In the genomic region with DNA sequence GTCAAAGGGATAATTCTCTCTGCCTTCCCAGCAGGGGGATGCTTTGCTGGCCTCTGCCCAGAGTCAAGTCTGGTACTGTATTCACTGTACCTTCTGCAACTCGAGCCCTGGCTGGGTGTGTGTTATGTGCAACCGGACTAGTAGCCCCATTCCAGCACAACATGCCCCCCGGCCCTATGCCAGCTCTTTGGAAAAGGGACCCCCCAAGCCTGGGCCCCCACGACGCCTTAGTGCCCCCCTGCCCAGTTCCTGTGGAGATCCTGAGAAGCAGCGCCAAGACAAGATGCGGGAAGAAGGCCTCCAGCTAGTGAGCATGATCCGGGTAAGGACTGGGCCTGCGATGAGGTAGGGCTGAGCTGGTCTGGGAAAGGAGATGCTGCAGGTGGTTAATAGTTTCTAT, we compare ENCODE assay signal across 16 cellular contexts. TPM values are rescaled to one million over a fixed set of nuclear protein-coding genes. Genes with fewer than 3 reads are reported as not detected.
A peak's percentile ranks its signal among the peaks of the same experiment; 100 is the strongest.
DNase-seq lines count a peak whose midpoint lies in the region; ATAC-seq and TF ChIP-seq lines count a peak whose summit lies in the region.
"Had no signal": no experiment of that assay in that cellular context is flagged by ENCODE, and none has a peak within 500 bp of the region (broad histone marks: within the 10 kb centered on the region; RNA-seq: fewer than 3 reads in every experiment).

No MANE protein-coding gene starts in this region.

- H3K27ac ChIP-seq in caudate nucleus (ENCODE audit: low read depth, low read length): no peak overlapping the region

- CTCF ChIA-PET in activated naive CD4-positive, alpha-beta T cell treated with anti-CD3 and anti-CD28 coated beads, Interleukin-2, amount 10 ng/mL, durations not matched to agents 7 days and 5 days (lab: Charles Lee): interaction anchor here (0.6 to 8.0 kb wide), 4 partner anchors 10 to 92 kb away, joined by 3 to 67 read pairs (median 4); partner anchors contain the start of gene IRF9
- CTCF ChIA-PET in activated CD8-positive, alpha-beta T cell treated with anti-CD3 and anti-CD28 coated beads for 36 hours (lab: Charles Lee): interaction anchor here (8.0 kb wide), 1 partner anchor 10 kb away, joined by 91 read pairs; the partner anchor contains the start of gene IRF9

- TF ChIP-seq CTCF in activated CD8-positive, alpha-beta T cell treated with anti-CD3 and anti-CD28 coated beads for 36 hours (IDR thresholded peaks at IDR 0.05): no peak
- TF ChIP-seq CTCF in glutamatergic neuron (IDR thresholded peaks at IDR 0.05; ENCODE audit: partially characterized antibody, unreplicated experiment): no peak

- no peak for ATAC-seq in activated CD8-positive, alpha-beta T cell treated with anti-CD3 and anti-CD28 coated beads for 36 hours
- ATAC-seq in stimulated activated naive B cell treated with anti-CD40 and anti-IgM and Interleukin-4, amounts not matched to agents 10 μg/mL and 1 μg/mL and 100 μg/mL, for 72 hours (replicated peaks): no peak
- ATAC-seq: Panc1, Right ventricle myocardium inferior had no signal

- H3K27ac Mint-ChIP-seq in activated naive CD4-positive, alpha-beta T cell treated with anti-CD3 and anti-CD28 coated beads, Interleukin-2, amount 10 ng/mL, durations not matched to agents 7 days and 5 days: peak overlapping the region; percentile 75
- H3K27ac Mint-ChIP-seq in activated CD8-positive, alpha-beta T cell treated with anti-CD3 and anti-CD28 coated beads for 36 hours: peak overlapping the region; percentile 12
- peak overlapping the region; percentile 70 for H3K27ac Mint-ChIP-seq in glutamatergic neuron (ENCODE audit: unreplicated experiment)
- H3K27ac Mint-ChIP-seq in stimulated activated naive B cell treated with anti-CD40 and anti-IgM and Interleukin-4, amounts not matched to agents 10 μg/mL and 1 μg/mL and 100 μg/mL, for 72 hours: peak overlapping the region; percentile 51

- no peaks in the 10 kb centered on the region for H3K27me3 Mint-ChIP-seq in activated naive CD4-positive, alpha-beta T cell treated with anti-CD3 and anti-CD28 coated beads, Interleukin-2, amount 10 ng/mL, durations not matched to agents 7 days and 5 days
- H3K27me3 Mint-ChIP-seq in activated CD8-positive, alpha-beta T cell treated with anti-CD3 and anti-CD28 coated beads for 36 hours: no peaks in the 10 kb centered on the region
- H3K27me3 Mint-ChIP-seq in glutamatergic neuron (ENCODE audit: unreplicated experiment): peaks cover 5% of the 10 kb centered on the region
- no peaks in the 10 kb centered on the region for H3K27me3 Mint-ChIP-seq in stimulated activated naive B cell treated with anti-CD40 and anti-IgM and Interleukin-4, amounts not matched to agents 10 μg/mL and 1 μg/mL and 100 μg/mL, for 72 hours

- peaks cover 41% of the 10 kb centered on the region for H3K4me1 Mint-ChIP-seq in activated naive CD4-positive, alpha-beta T cell treated with anti-CD3 and anti-CD28 coated beads, Interleukin-2, amount 10 ng/mL, durations not matched to agents 7 days and 5 days
- peaks cover 30% of the 10 kb centered on the region for H3K4me1 Mint-ChIP-seq in activated CD8-positive, alpha-beta T cell treated with anti-CD3 and anti-CD28 coated beads for 36 hours (ENCODE audit: low read depth)
- H3K4me1 Mint-ChIP-seq in glutamatergic neuron (ENCODE audit: low read depth, unreplicated experiment): peaks cover 13% of the 10 kb centered on the region
- H3K4me1 Mint-ChIP-seq in stimulated activated naive B cell treated with anti-CD40 and anti-IgM and Interleukin-4, amounts not matched to agents 10 μg/mL and 1 μg/mL and 100 μg/mL, for 72 hours: peaks cover 19 to 38% of the 10 kb centered on the region in 2 donors

- no peak for DNase-seq in activated naive CD4-positive, alpha-beta T cell treated with anti-CD3 and anti-CD28 coated beads, Interleukin-2, amount 10 ng/mL, durations not matched to agents 7 days and 5 days
- DNase-seq in activated naive CD4-positive, alpha-beta T cell treated with anti-CD3 and anti-CD28 coated beads, Interleukin-2, amount 50 U/mL, for 16 hours: no peak
- DNase-seq in activated CD8-positive, alpha-beta T cell treated with anti-CD3 and anti-CD28 coated beads for 36 hours: no peak
- DNase-seq in glutamatergic neuron: no peak
- DNase-seq in stimulated activated naive B cell treated with anti-CD40 and anti-IgM and Interleukin-4, amounts not matched to agents 10 μg/mL and 1 μg/mL and 100 μg/mL, for 72 hours: no peak
- no peak for DNase-seq in DMS79 treated with DMSO at 0.1 percent for 48 hours (lab: John Stamatoyannopoulos, UW)
- no peak for DNase-seq in caudate nucleus (lab: John Stamatoyannopoulos, UW)
- DNase-seq: AML-193, Caco-2, MG63, NCI-H1092, NCI-H2107, NCI-H2227 treated with DMSO at 0.1 percent for 48 hours, NCI-H524 treated with DMSO at 0.1 percent for 48 hours had no signal

- H3K9me3 Mint-ChIP-seq in activated naive CD4-positive, alpha-beta T cell treated with anti-CD3 and anti-CD28 coated beads, Interleukin-2, amount 10 ng/mL, durations not matched to agents 7 days and 5 days: no peaks in the 10 kb centered on the region
- H3K9me3 Mint-ChIP-seq in activated CD8-positive, alpha-beta T cell treated with anti-CD3 and anti-CD28 coated beads for 36 hours: no peaks in the 10 kb centered on the region
- peaks cover 4% of the 10 kb centered on the region for H3K9me3 Mint-ChIP-seq in glutamatergic neuron (ENCODE audit: unreplicated experiment)
- no peaks in the 10 kb centered on the region for H3K9me3 Mint-ChIP-seq in stimulated activated naive B cell treated with anti-CD40 and anti-IgM and Interleukin-4, amounts not matched to agents 10 μg/mL and 1 μg/mL and 100 μg/mL, for 72 hours

- POLR2A ChIA-PET in activated CD8-positive, alpha-beta T cell treated with anti-CD3 and anti-CD28 coated beads for 36 hours (lab: Charles Lee): interaction anchor here (0.7 to 10.7 kb wide), 8 partner anchors 9 to 93 kb away, joined by 3 to 178 read pairs (median 4); partner anchors contain the start of genes DCAF11, EMC9, GMPR2 and IPO4

- H3K36me3 Mint-ChIP-seq in activated naive CD4-positive, alpha-beta T cell treated with anti-CD3 and anti-CD28 coated beads, Interleukin-2, amount 10 ng/mL, durations not matched to agents 7 days and 5 days: peaks cover 62% of the 10 kb centered on the region
- H3K36me3 Mint-ChIP-seq in activated CD8-positive, alpha-beta T cell treated with anti-CD3 and anti-CD28 coated beads for 36 hours (ENCODE audit: low read depth): peaks cover 57% of the 10 kb centered on the region
- no peaks in the 10 kb centered on the region for H3K36me3 Mint-ChIP-seq in glutamatergic neuron (ENCODE audit: unreplicated experiment)
- peaks cover 40 to 41% of the 10 kb centered on the region in 2 donors for H3K36me3 Mint-ChIP-seq in stimulated activated naive B cell treated with anti-CD40 and anti-IgM and Interleukin-4, amounts not matched to agents 10 μg/mL and 1 μg/mL and 100 μg/mL, for 72 hours

- no peak overlapping the region for H3K4me3 Mint-ChIP-seq in activated naive CD4-positive, alpha-beta T cell treated with anti-CD3 and anti-CD28 coated beads, Interleukin-2, amount 10 ng/mL, durations not matched to agents 7 days and 5 days
- no peak overlapping the region for H3K4me3 Mint-ChIP-seq in activated CD8-positive, alpha-beta T cell treated with anti-CD3 and anti-CD28 coated beads for 36 hours
- H3K4me3 Mint-ChIP-seq in glutamatergic neuron (ENCODE audit: unreplicated experiment): no peak overlapping the region
- H3K4me3 Mint-ChIP-seq in stimulated activated naive B cell treated with anti-CD40 and anti-IgM and Interleukin-4, amounts not matched to agents 10 μg/mL and 1 μg/mL and 100 μg/mL, for 72 hours: no peak overlapping the region

- intact Hi-C loops in activated CD8-positive, alpha-beta T cell treated with anti-CD3 and anti-CD28 coated beads for 36 hours (cut with micrococcal nuclease): no loop called here

RNA-seq across cellular contexts. Expression of gene RNF31, which starts 3.3 kb away (rescaled TPM):
- 10 to 100 TPM; 71.6 to 75.0 TPM for total RNA-seq in activated CD8-positive, alpha-beta T cell treated with anti-CD3 and anti-CD28 coated beads for 36 hours
- total RNA-seq in glutamatergic neuron (ENCODE audit: unreplicated experiment): 88.2 TPM

RNA-seq across cellular contexts. Expression of gene PSME2, which starts 4.2 kb away (rescaled TPM):
- 100 to 1,000 TPM; 440 TPM for total RNA-seq in activated CD8-positive, alpha-beta T cell treated with anti-CD3 and anti-CD28 coated beads for 36 hours
- total RNA-seq in glutamatergic neuron (ENCODE audit: unreplicated experiment): 58.9 TPM

RNA-seq across cellular contexts. Expression of gene EMC9, which starts 9.2 kb away (rescaled TPM):
- 10 to 100 TPM; 39.0 to 39.9 TPM for total RNA-seq in activated CD8-positive, alpha-beta T cell treated with anti-CD3 and anti-CD28 coated beads for 36 hours
- 18.1 TPM for total RNA-seq in glutamatergic neuron (ENCODE audit: unreplicated experiment)

RNA-seq across cellular contexts. Expression of gene IRF9, which starts 10.5 kb away (rescaled TPM):
- total RNA-seq in activated CD8-positive, alpha-beta T cell treated with anti-CD3 and anti-CD28 coated beads for 36 hours: 100 to 1,000 TPM; 112 to 118 TPM
- 31.0 TPM for total RNA-seq in glutamatergic neuron (ENCODE audit: unreplicated experiment)

RNA-seq across cellular contexts. Expression of gene PSME1, which starts 14.6 kb away (rescaled TPM):
- 100 to 1,000 TPM; 451 to 460 TPM for total RNA-seq in activated CD8-positive, alpha-beta T cell treated with anti-CD3 and anti-CD28 coated beads for 36 hours
- total RNA-seq in glutamatergic neuron (ENCODE audit: unreplicated experiment): 35.7 TPM

Comparison
In these comparisons a context has a peak if more than half of its experiments do, and no peak if none do; other contexts are left out.
1. H3K27ac Mint-ChIP-seq: peak in every context shown above with its lines; median percentile 75 in activated naive CD4-positive, alpha-beta T cell treated with anti-CD3 and anti-CD28 coated beads, Interleukin-2, amount 10 ng/mL, durations not matched to agents 7 days and 5 days; 70 in glutamatergic neuron; 51 in stimulated activated naive B cell treated with anti-CD40 and anti-IgM and Interleukin-4, amounts not matched to agents 10 μg/mL and 1 μg/mL and 100 μg/mL, for 72 hours; 12 in activated CD8-positive, alpha-beta T cell treated with anti-CD3 and anti-CD28 coated beads for 36 hours.